Comparison of ENCODE assay signal across 1 cellular context in the genomic region with DNA sequence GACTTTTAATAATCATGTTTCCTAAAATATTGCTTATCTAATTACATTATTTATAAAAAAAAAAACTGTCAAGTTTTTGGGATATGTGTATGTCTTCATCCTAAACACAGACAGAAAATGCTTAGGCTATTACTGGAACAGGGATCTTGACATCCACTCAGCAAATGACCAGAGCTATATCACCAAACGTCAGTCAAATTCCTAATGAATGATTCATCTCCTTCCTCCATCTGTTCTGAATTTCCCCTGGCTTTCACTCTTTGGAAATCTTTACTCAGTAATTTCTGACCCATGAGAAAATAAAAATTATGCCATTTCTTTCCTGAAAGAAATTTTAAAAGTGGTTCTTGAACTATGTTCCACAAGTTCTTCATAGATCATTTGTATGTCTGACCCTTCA.
TF ChIP-seq lines count a peak whose summit lies in the region.

No MANE protein-coding gene starts in this region.

TF ChIP-seq in A549, 52 proteins besides CTCF, POLR2A, EP300 and RAD21 (continued from another document):
- TF ChIP-seq, protein P1, sequence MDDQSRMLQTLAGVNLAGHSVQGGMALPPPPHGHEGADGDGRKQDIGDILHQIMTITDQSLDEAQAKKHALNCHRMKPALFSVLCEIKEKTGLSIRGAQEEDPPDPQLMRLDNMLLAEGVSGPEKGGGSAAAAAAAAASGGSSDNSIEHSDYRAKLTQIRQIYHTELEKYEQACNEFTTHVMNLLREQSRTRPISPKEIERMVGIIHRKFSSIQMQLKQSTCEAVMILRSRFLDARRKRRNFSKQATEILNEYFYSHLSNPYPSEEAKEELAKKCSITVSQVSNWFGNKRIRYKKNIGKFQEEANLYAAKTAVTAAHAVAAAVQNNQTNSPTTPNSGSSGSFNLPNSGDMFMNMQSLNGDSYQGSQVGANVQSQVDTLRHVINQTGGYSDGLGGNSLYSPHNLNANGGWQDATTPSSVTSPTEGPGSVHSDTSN (IDR thresholded peaks at IDR 0.05): no peak
- no peak for TF ChIP-seq CBX8 (IDR thresholded peaks at IDR 0.05)
- TF ChIP-seq, protein P2, sequence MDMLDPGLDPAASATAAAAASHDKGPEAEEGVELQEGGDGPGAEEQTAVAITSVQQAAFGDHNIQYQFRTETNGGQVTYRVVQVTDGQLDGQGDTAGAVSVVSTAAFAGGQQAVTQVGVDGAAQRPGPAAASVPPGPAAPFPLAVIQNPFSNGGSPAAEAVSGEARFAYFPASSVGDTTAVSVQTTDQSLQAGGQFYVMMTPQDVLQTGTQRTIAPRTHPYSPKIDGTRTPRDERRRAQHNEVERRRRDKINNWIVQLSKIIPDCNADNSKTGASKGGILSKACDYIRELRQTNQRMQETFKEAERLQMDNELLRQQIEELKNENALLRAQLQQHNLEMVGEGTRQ (IDR thresholded peaks at IDR 0.05): no peak
- no peak for TF ChIP-seq BHLHE40 (IDR thresholded peaks at IDR 0.05; ENCODE audit: low read depth, low read length)
- TF ChIP-seq GATA3 (IDR thresholded peaks at IDR 0.05; ENCODE audit: borderline replicate concordance): no peak
